ENCODE assay signal across 13 cellular contexts in the genomic region with DNA sequence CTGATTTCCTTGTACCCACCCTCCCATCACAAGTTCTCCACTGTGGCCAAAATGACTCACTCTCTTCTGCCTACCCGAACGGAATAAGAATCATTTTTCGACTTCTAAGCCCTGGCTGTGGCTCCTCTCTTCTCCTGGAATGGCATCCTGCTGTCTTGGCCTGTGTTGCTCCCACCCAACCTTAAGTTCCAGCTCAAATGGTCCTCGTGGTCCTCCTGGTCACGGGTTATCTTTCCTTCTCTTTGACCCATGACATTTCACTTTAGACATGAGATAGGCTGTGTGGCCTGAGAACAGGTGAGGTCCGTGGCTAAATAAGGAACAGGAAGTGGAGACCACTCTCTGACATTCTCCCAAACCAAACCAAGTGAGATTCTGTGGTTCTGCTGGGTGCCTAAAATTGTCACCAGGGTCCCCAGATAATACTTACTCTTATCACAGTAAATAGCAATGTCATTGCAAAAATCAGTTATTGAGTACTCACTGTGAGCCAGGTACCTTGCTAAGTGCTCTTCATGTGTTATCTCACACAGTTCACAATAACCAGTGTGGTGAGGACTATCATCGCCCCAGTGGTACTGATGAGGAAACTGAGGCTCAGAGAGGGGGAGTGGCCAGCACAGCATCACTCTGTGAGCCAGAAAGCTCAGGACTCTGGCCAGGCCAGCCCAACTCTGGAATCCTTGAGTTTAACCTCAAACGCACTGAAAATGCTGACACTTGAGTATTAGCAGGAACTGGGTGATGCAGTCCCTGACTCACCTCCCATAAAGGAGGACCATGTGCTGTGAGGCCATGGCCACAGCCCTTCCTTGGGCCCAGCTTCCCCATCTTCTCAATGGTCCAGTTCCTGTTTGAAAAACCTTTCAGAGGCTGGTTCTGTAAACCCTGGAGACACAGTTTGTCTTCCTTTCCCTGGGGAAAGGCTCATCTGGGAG.
DNase-seq lines count a peak whose midpoint lies in the region; ATAC-seq, FAIRE-seq and TF ChIP-seq lines count a peak whose summit lies in the region.
"Had no signal": no experiment of that assay in that cellular context is flagged by ENCODE, and none has a peak within 500 bp of the region (broad histone marks: within the 10 kb centered on the region; RNA-seq: fewer than 3 reads in every experiment).

No MANE protein-coding gene starts in this region.

- ATAC-seq in GM18907 (IDR thresholded peaks at IDR 0.05; ENCODE audit: unreplicated experiment), result no peak
- ATAC-seq: activated CD8-positive, alpha-beta T cell treated with anti-CD3 and anti-CD28 coated beads for 36 hours; body of pancreas had no signal

- no peaks in the 10 kb centered on the region for H3K36me3 ChIP-seq in astrocyte (ENCODE audit: insufficient read depth, low read length)
- H3K36me3 ChIP-seq: neural progenitor cell, uterus had no signal

- H3K27ac ChIP-seq in astrocyte (ENCODE audit: low read depth, low read length), result peak overlapping the region; percentile 10
- H3K27ac ChIP-seq in skin epidermis, result peak overlapping the region in 16 of 21 experiments; percentile 1 to 85 (median 63)
- H3K27ac ChIP-seq: neural progenitor cell, SK-N-MC, uterus had no signal

- H4K20me1 ChIP-seq in astrocyte (ENCODE audit: insufficient read depth, low read length), result no peaks in the 10 kb centered on the region

- H3K4me1 Mint-ChIP-seq in astrocyte (ENCODE audit: low read depth, unreplicated experiment), result peaks cover 45% of the 10 kb centered on the region

- H3K4me1 ChIP-seq in astrocyte (ENCODE audit: insufficient read depth, low read length), result peaks cover 35% of the 10 kb centered on the region

- H3K79me2 ChIP-seq in astrocyte (ENCODE audit: insufficient read depth, low read length), result no peaks in the 10 kb centered on the region

- peaks cover 24% of the 10 kb centered on the region for H3K9me3 Mint-ChIP-seq in astrocyte (ENCODE audit: unreplicated experiment)

- FAIRE-seq in astrocyte (lab: Jason Lieb, UNC), result peak; percentile 59

- peaks cover 6% of the 10 kb centered on the region for H3K27me3 Mint-ChIP-seq in astrocyte (ENCODE audit: low read depth, unreplicated experiment)

- no peak overlapping the region for H3K4me3 Mint-ChIP-seq in astrocyte (ENCODE audit: unreplicated experiment)
- H3K4me3 Mint-ChIP-seq: activated CD8-positive, alpha-beta T cell treated with anti-CD3 and anti-CD28 coated beads for 36 hours; neural progenitor cell had no signal

- peak; percentile 39 for DNase-seq in HK-2 (ENCODE audit: unreplicated experiment)
- DNase-seq in astrocyte (ENCODE audit: low read depth), result peak; percentile 81
- peak; percentile 89 for DNase-seq in cardiac septum (ENCODE audit: low spot score)
- DNase-seq in Kasumi-1 (lab: John Stamatoyannopoulos, UW), result no peak
- DNase-seq in activated T-cell treated with anti-CD3 and anti-CD28 coated beads for 4 hours, result no peak
- no peak for DNase-seq in stimulated activated CD8-positive, alpha-beta memory T cell treated with anti-CD3 and anti-CD28 coated beads, Interleukin-4, amount 100 ng/mL, for 48 hours
- DNase-seq: activated CD8-positive, alpha-beta T cell treated with anti-CD3 and anti-CD28 coated beads for 36 hours; uterus had no signal

- intact Hi-C loops in cardiac septum (cut with DNase I), result no loop called here

- no peak overlapping the region for H3K9ac ChIP-seq in astrocyte (ENCODE audit: low read length)
- H3K9ac ChIP-seq: neural progenitor cell had no signal

- peaks cover 11% of the 10 kb centered on the region for H3K36me3 Mint-ChIP-seq in astrocyte (ENCODE audit: low read depth, unreplicated experiment)
- H3K36me3 Mint-ChIP-seq: neural progenitor cell had no signal

- H3K4me2 ChIP-seq in astrocyte (ENCODE audit: low read length), result no peak overlapping the region

- no peak overlapping the region for H3K27ac Mint-ChIP-seq in astrocyte (ENCODE audit: unreplicated experiment)
- H3K27ac Mint-ChIP-seq: activated CD8-positive, alpha-beta T cell treated with anti-CD3 and anti-CD28 coated beads for 36 hours; neural progenitor cell had no signal

- H3K27me3 ChIP-seq in astrocyte (ENCODE audit: insufficient read depth, low read length), result no peaks in the 10 kb centered on the region
- H3K27me3 ChIP-seq: body of pancreas, neural progenitor cell, uterus had no signal

- H3K4me3 ChIP-seq in astrocyte (ENCODE audit: insufficient read depth, low read depth, low read length) (no peak overlapping the region), skin epidermis (no peak overlapping the region)
- H3K4me3 ChIP-seq: body of pancreas, neural progenitor cell, SK-N-MC, uterus had no signal

- H3K9me3 ChIP-seq in astrocyte (ENCODE audit: insufficient read depth, low read depth, low read length), result no peaks in the 10 kb centered on the region
- H3K9me3 ChIP-seq: body of pancreas had no signal

- H2AFZ ChIP-seq in astrocyte (ENCODE audit: low read depth, low read length), result no peak overlapping the region

- TF ChIP-seq CTCF in astrocyte (IDR thresholded peaks at IDR 0.05; ENCODE audit: insufficient read depth, low read depth, low read length), result no peak

Comparison
In these comparisons a context has a peak if more than half of its experiments do, and no peak if none do; other contexts are left out.
1. DNase-seq: peak in HK-2 (single experiment), astrocyte (single experiment) and cardiac septum (single experiment); none in Kasumi-1 (0 of 2), activated T-cell treated with anti-CD3 and anti-CD28 coated beads for 4 hours (single experiment) and stimulated activated CD8-positive, alpha-beta memory T cell treated with anti-CD3 and anti-CD28 coated beads, Interleukin-4, amount 100 ng/mL, for 48 hours (single experiment).